18 cellular contexts compared by ENCODE assay signal in the genomic region with DNA sequence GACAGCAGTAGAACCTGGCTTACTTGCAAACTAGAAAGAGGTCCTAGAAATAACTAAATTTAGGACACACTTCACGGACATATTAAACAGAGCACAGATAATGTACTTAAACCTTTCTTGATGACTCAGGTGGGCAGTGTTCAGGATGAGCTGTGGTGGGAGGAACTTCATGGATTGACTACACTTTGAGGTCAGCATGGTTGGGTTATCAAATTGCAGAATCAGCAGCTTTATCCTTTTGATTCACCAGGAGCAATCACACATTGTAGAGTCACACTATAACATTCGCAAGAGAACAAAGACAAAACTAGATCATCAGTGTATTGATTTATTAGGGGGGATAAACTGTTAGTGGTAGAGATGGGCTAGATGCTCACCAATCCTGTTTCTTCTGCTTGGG. TPM values are rescaled to one million over a fixed set of nuclear protein-coding genes. Genes with fewer than 3 reads are reported as not detected.
DNase-seq lines count a peak whose midpoint lies in the region; ATAC-seq and TF ChIP-seq lines count a peak whose summit lies in the region.
"Had no signal": no experiment of that assay in that cellular context is flagged by ENCODE, and none has a peak within 500 bp of the region (broad histone marks: within the 10 kb centered on the region; RNA-seq: fewer than 3 reads in every experiment).

No MANE protein-coding gene starts in this region.

- no peak for DNase-seq in activated CD8-positive, alpha-beta memory T cell treated with anti-CD3 and anti-CD28 coated beads, Interleukin-2, amount 10 ng/mL, durations not matched to agents 7 days and 5 days
- no peak for DNase-seq in activated CD8-positive, alpha-beta memory T cell treated with anti-CD3 and anti-CD28 coated beads, Interleukin-2, amount 50 U/mL, for 48 hours
- DNase-seq in T-helper 2 cell treated with Interferon-gamma antibody and Interleukin-4, amounts not matched to agents 5 μg/mL and 100 μg/mL, for 36 hours (ENCODE audit: low spot score), result peak; percentile 20
- DNase-seq in glutamatergic neuron (no peak), cerebellar cortex (ENCODE audit: low spot score) (no peak), brain microvascular endothelial cell (no peak)
- DNase-seq in stimulated activated effector memory CD8-positive, alpha-beta T cell treated with anti-CD3 and anti-CD28 coated beads, Interleukin-12 subunit alpha, Interleukin-12 subunit beta, amount 100 ng/mL, for 72 hours (ENCODE audit: low spot score in 2 of 2), result no peak
- DNase-seq: activated CD4-positive, alpha-beta T cell treated with anti-CD3 and anti-CD28 coated beads, Interleukin-2, amount 50 U/mL, for 4 hours; activated T-cell treated with anti-CD3 and anti-CD28 coated beads, Interleukin-2, amount 50 U/mL, for 4 hours; PC-3; SJCRH30; spleen; T1000; tibial artery had no signal

- peaks cover 75% of the 10 kb centered on the region for H3K27me3 Mint-ChIP-seq in activated CD8-positive, alpha-beta memory T cell treated with anti-CD3 and anti-CD28 coated beads, Interleukin-2, amount 10 ng/mL, durations not matched to agents 7 days and 5 days
- peaks cover 65% of the 10 kb centered on the region for H3K27me3 Mint-ChIP-seq in T-helper 2 cell treated with Interferon-gamma antibody and Interleukin-4, amounts not matched to agents 5 μg/mL and 100 μg/mL, for 36 hours (ENCODE audit: low read depth)
- peaks cover 7% of the 10 kb centered on the region for H3K27me3 Mint-ChIP-seq in glutamatergic neuron (ENCODE audit: unreplicated experiment)

- H3K36me3 ChIP-seq in brain microvascular endothelial cell (replicated peaks), result no peaks in the 10 kb centered on the region
- H3K36me3 ChIP-seq: cardiac muscle cell, SJCRH30, spleen, tibial artery had no signal

- peaks cover 4% of the 10 kb centered on the region for H3K9me3 Mint-ChIP-seq in activated CD8-positive, alpha-beta memory T cell treated with anti-CD3 and anti-CD28 coated beads, Interleukin-2, amount 10 ng/mL, durations not matched to agents 7 days and 5 days (ENCODE audit: low read depth)
- H3K9me3 Mint-ChIP-seq in T-helper 2 cell treated with Interferon-gamma antibody and Interleukin-4, amounts not matched to agents 5 μg/mL and 100 μg/mL, for 36 hours, result peaks cover 3% of the 10 kb centered on the region
- peaks cover 16% of the 10 kb centered on the region for H3K9me3 Mint-ChIP-seq in glutamatergic neuron (ENCODE audit: unreplicated experiment)
- H3K9me3 Mint-ChIP-seq in stimulated activated effector memory CD8-positive, alpha-beta T cell treated with anti-CD3 and anti-CD28 coated beads, Interleukin-12 subunit alpha, Interleukin-12 subunit beta, amount 100 ng/mL, for 72 hours, result no peaks in the 10 kb centered on the region

- H3K4me1 Mint-ChIP-seq in activated CD8-positive, alpha-beta memory T cell treated with anti-CD3 and anti-CD28 coated beads, Interleukin-2, amount 10 ng/mL, durations not matched to agents 7 days and 5 days, result peaks cover 18% of the 10 kb centered on the region
- peaks cover 9% of the 10 kb centered on the region for H3K4me1 Mint-ChIP-seq in T-helper 2 cell treated with Interferon-gamma antibody and Interleukin-4, amounts not matched to agents 5 μg/mL and 100 μg/mL, for 36 hours (ENCODE audit: low read depth)
- peaks cover 5% of the 10 kb centered on the region for H3K4me1 Mint-ChIP-seq in glutamatergic neuron (ENCODE audit: low read depth, unreplicated experiment)
- peaks cover 11% of the 10 kb centered on the region for H3K4me1 Mint-ChIP-seq in stimulated activated effector memory CD8-positive, alpha-beta T cell treated with anti-CD3 and anti-CD28 coated beads, Interleukin-12 subunit alpha, Interleukin-12 subunit beta, amount 100 ng/mL, for 72 hours

- no peak overlapping the region for H3K4me3 ChIP-seq in brain microvascular endothelial cell (ENCODE audit: low read depth, low read length)
- H3K4me3 ChIP-seq: lung, SJCRH30, tibial artery had no signal

- H3K27me3 ChIP-seq in brain microvascular endothelial cell (replicated peaks), result peaks cover 17% of the 10 kb centered on the region

- peaks cover 4% of the 10 kb centered on the region for H3K36me3 Mint-ChIP-seq in activated CD8-positive, alpha-beta memory T cell treated with anti-CD3 and anti-CD28 coated beads, Interleukin-2, amount 10 ng/mL, durations not matched to agents 7 days and 5 days
- H3K36me3 Mint-ChIP-seq in T-helper 2 cell treated with Interferon-gamma antibody and Interleukin-4, amounts not matched to agents 5 μg/mL and 100 μg/mL, for 36 hours (ENCODE audit: low read depth), result no peaks in the 10 kb centered on the region
- peaks cover 24% of the 10 kb centered on the region for H3K36me3 Mint-ChIP-seq in glutamatergic neuron (ENCODE audit: unreplicated experiment)
- H3K36me3 Mint-ChIP-seq in stimulated activated effector memory CD8-positive, alpha-beta T cell treated with anti-CD3 and anti-CD28 coated beads, Interleukin-12 subunit alpha, Interleukin-12 subunit beta, amount 100 ng/mL, for 72 hours, result no peaks in the 10 kb centered on the region
- H3K36me3 Mint-ChIP-seq: CD14-positive monocyte had no signal

- in situ Hi-C loops in brain microvascular endothelial cell (cut with HindIII; ENCODE audit: low pct_ligation_motif_present, low sequenced_read_pairs), result no loop called here

- no peak for TF ChIP-seq CTCF in glutamatergic neuron (IDR thresholded peaks at IDR 0.05; ENCODE audit: partially characterized antibody, unreplicated experiment)
- no peak for TF ChIP-seq CTCF in brain microvascular endothelial cell (IDR thresholded peaks at IDR 0.05; ENCODE audit: low read depth, low read length, missing control alignments)

- peak; percentile 23 for ATAC-seq in activated CD8-positive, alpha-beta memory T cell treated with anti-CD3 and anti-CD28 coated beads, Interleukin-2, amount 10 ng/mL, durations not matched to agents 7 days and 5 days
- peak; percentile 75 for ATAC-seq in stimulated activated effector memory CD8-positive, alpha-beta T cell treated with anti-CD3 and anti-CD28 coated beads, Interleukin-12 subunit alpha, Interleukin-12 subunit beta, amount 100 ng/mL, for 72 hours
- no peak for ATAC-seq in GM21576 (IDR thresholded peaks at IDR 0.05; ENCODE audit: unreplicated experiment)
- ATAC-seq: PC-3 had no signal

- no peak overlapping the region for H3K4me3 Mint-ChIP-seq in activated CD8-positive, alpha-beta memory T cell treated with anti-CD3 and anti-CD28 coated beads, Interleukin-2, amount 10 ng/mL, durations not matched to agents 7 days and 5 days
- H3K4me3 Mint-ChIP-seq in T-helper 2 cell treated with Interferon-gamma antibody and Interleukin-4, amounts not matched to agents 5 μg/mL and 100 μg/mL, for 36 hours, result peak overlapping the region; percentile 58
- peak overlapping the region; percentile 87 for H3K4me3 Mint-ChIP-seq in glutamatergic neuron (ENCODE audit: unreplicated experiment)
- peak overlapping the region; percentile 57 for H3K4me3 Mint-ChIP-seq in stimulated activated effector memory CD8-positive, alpha-beta T cell treated with anti-CD3 and anti-CD28 coated beads, Interleukin-12 subunit alpha, Interleukin-12 subunit beta, amount 100 ng/mL, for 72 hours

- H3K27ac ChIP-seq in brain microvascular endothelial cell, result no peak overlapping the region
- H3K27ac ChIP-seq: cardiac muscle cell, SJCRH30, spleen, tibial artery had no signal

- CTCF ChIA-PET in activated CD8-positive, alpha-beta memory T cell treated with anti-CD3 and anti-CD28 coated beads, Interleukin-2, amount 10 ng/mL, durations not matched to agents 7 days and 5 days (lab: Charles Lee), result no interaction called here

- H3K27ac Mint-ChIP-seq in activated CD8-positive, alpha-beta memory T cell treated with anti-CD3 and anti-CD28 coated beads, Interleukin-2, amount 10 ng/mL, durations not matched to agents 7 days and 5 days, result no peak overlapping the region
- H3K27ac Mint-ChIP-seq in T-helper 2 cell treated with Interferon-gamma antibody and Interleukin-4, amounts not matched to agents 5 μg/mL and 100 μg/mL, for 36 hours, result no peak overlapping the region
- H3K27ac Mint-ChIP-seq in glutamatergic neuron (ENCODE audit: unreplicated experiment), result no peak overlapping the region
- no peak overlapping the region for H3K27ac Mint-ChIP-seq in stimulated activated effector memory CD8-positive, alpha-beta T cell treated with anti-CD3 and anti-CD28 coated beads, Interleukin-12 subunit alpha, Interleukin-12 subunit beta, amount 100 ng/mL, for 72 hours
- H3K27ac Mint-ChIP-seq: CD14-positive monocyte had no signal

RNA-seq across cellular contexts. Expression of gene AGK, which starts 38.6 kb away (rescaled TPM):
- 10 to 100 TPM; 45.9 to 75.8 TPM for total RNA-seq in activated CD8-positive, alpha-beta memory T cell treated with anti-CD3 and anti-CD28 coated beads, Interleukin-2, amount 10 ng/mL, durations not matched to agents 7 days and 5 days
- 26.1 TPM for total RNA-seq in glutamatergic neuron (ENCODE audit: unreplicated experiment)
